Comparison of ENCODE assay signal across 28 cellular contexts in genomic region chr14:91847693-91848092, GRCh38. TPM values are rescaled to one million over a fixed set of nuclear protein-coding genes. Genes with fewer than 3 reads are reported as not detected.
DNase-seq lines count a peak whose midpoint lies in the region; ATAC-seq, FAIRE-seq and TF ChIP-seq lines count a peak whose summit lies in the region.
"Had no signal": no experiment of that assay in that cellular context is flagged by ENCODE, and none has a peak within 500 bp of the region (broad histone marks: within the 10 kb centered on the region; RNA-seq: fewer than 3 reads in every experiment).

No MANE protein-coding gene starts in this region.

- peaks cover 62% of the 10 kb centered on the region for H3K4me1 Mint-ChIP-seq in CD8-positive, alpha-beta T cell (ENCODE audit: low read depth)
- H3K4me1 Mint-ChIP-seq in T-cell (peaks cover 52 to 78% (median 73%) of the 10 kb centered on the region in 3 donors), endodermal cell (no peaks in the 10 kb centered on the region)
- H3K4me1 Mint-ChIP-seq in naive thymus-derived CD4-positive, alpha-beta T cell = peaks cover 26 to 85% (median 74%) of the 10 kb centered on the region in 7 donors

- TF ChIP-seq EP300 in stomach (IDR thresholded peaks at IDR 0.05) = no peak

- no peaks in the 10 kb centered on the region for H3K9me3 ChIP-seq in CD8-positive, alpha-beta T cell (ENCODE audit: low read length)
- no peaks in the 10 kb centered on the region for H3K9me3 ChIP-seq in naive thymus-derived CD4-positive, alpha-beta T cell (ENCODE audit: control insufficient read depth in 2 of 3, low read length in 3 of 3)
- H3K9me3 ChIP-seq in stomach = no peaks in the 10 kb centered on the region
- no peaks in the 10 kb centered on the region for H3K9me3 ChIP-seq in endodermal cell (ENCODE audit: control insufficient read depth, low read length)
- H3K9me3 ChIP-seq in small intestine (ENCODE audit: control insufficient read depth, low read depth) = no peaks in the 10 kb centered on the region

- POLR2A ChIA-PET in CD8-positive, alpha-beta T cell (lab: Charles Lee) = interaction anchor here (1.3 to 2.7 kb wide), 3 partner anchors 12 to 19 kb away, joined by 3 to 17 read pairs (median 8); no protein-coding TSS in a partner anchor
- POLR2A ChIA-PET in T-cell (lab: Charles Lee) = no interaction called here
- POLR2A ChIA-PET in naive thymus-derived CD4-positive, alpha-beta T cell (lab: Charles Lee) = interaction anchor here (0.6 to 14.7 kb wide), 5 partner anchors 11 to 272 kb away, joined by 3 to 194 read pairs (median 4); partner anchors contain the start of gene TC2N

- no peaks in the 10 kb centered on the region for H3K27me3 ChIP-seq in CD8-positive, alpha-beta T cell (ENCODE audit: insufficient read depth, low read length)
- H3K27me3 ChIP-seq in naive thymus-derived CD4-positive, alpha-beta T cell (ENCODE audit: control insufficient read depth in 2 of 2, insufficient read depth in 2 of 2, low read length in 2 of 2) = no peaks in the 10 kb centered on the region
- H3K27me3 ChIP-seq in stomach (no peaks in the 10 kb centered on the region), endodermal cell (ENCODE audit: control insufficient read depth, insufficient read depth, low read length, poor library complexity, severe bottlenecking) (no peaks in the 10 kb centered on the region), small intestine (ENCODE audit: control insufficient read depth in 2 of 2, insufficient read depth in 2 of 2, low read length in 2 of 2) (no peaks in the 10 kb centered on the region)

- H3K4me1 ChIP-seq in CD8-positive, alpha-beta T cell (ENCODE audit: insufficient read depth, low read length) = no peaks in the 10 kb centered on the region
- H3K4me1 ChIP-seq in naive thymus-derived CD4-positive, alpha-beta T cell (ENCODE audit: control insufficient read depth in 2 of 2, insufficient read depth in 2 of 2, low read length in 2 of 2) = peaks cover 0 to 13% of the 10 kb centered on the region in 2 donors
- H3K4me1 ChIP-seq in stomach (no peaks in the 10 kb centered on the region), endodermal cell (ENCODE audit: control insufficient read depth, insufficient read depth, low read length) (no peaks in the 10 kb centered on the region), small intestine (ENCODE audit: control insufficient read depth in 2 of 2, insufficient read depth in 1 of 2, low read depth in 1 of 2, low read length in 1 of 2) (no peaks in the 10 kb centered on the region)

- no peaks in the 10 kb centered on the region for H3K9me3 Mint-ChIP-seq in CD8-positive, alpha-beta T cell
- H3K9me3 Mint-ChIP-seq in T-cell (no peaks in the 10 kb centered on the region), endodermal cell (no peaks in the 10 kb centered on the region)
- H3K9me3 Mint-ChIP-seq in naive thymus-derived CD4-positive, alpha-beta T cell = no peaks in the 10 kb centered on the region
- H3K9me3 Mint-ChIP-seq: H9 had no signal

- no peak for FAIRE-seq in small intestine (lab: Jason Lieb, UNC)
- FAIRE-seq: GM19239, HTR-8/SVneo had no signal

- no peak for DNase-seq in CD8-positive, alpha-beta T cell
- DNase-seq in T-cell (no peak), NCI-H1105 treated with DMSO at 0.1 percent for 48 hours (lab: John Stamatoyannopoulos, UW) (no peak), stomach (no peak), endodermal cell (no peak), small intestine (no peak)
- DNase-seq in naive thymus-derived CD4-positive, alpha-beta T cell = no peak
- DNase-seq: COR-L47; DMS53; GM23248; H9; KBM-7; MV-4-11; NCI-H1105; NCI-H146; NCI-H2029; NCI-H446; NCI-H524 treated with DMSO at 0.1 percent for 48 hours; NCI-H82; NK-92 treated with Interleukin-12 subunit alpha and Interleukin-12 subunit beta, amount 100 ng/mL, for 24 hours; SHP77 had no signal

- WGBS in stomach, 5 donors = 75 to 97% (median 81%) methylated on average over 1 of the region's 1 CpG
- 83% methylated on average over 1 of the region's 1 CpG; no CpG with 5 or more reads in 1 of the 2 experiments for WGBS in endodermal cell (ENCODE audit: insufficient coverage in 1 of 2, insufficient read length in 1 of 2), 2 experiments
- WGBS in small intestine, 3 donors = 79 to 92% (median 85%) methylated on average over 1 of the region's 1 CpG

- no peak overlapping the region for H3K27ac ChIP-seq in CD8-positive, alpha-beta T cell (ENCODE audit: low read depth, low read length)
- H3K27ac ChIP-seq in naive thymus-derived CD4-positive, alpha-beta T cell (ENCODE audit: low read depth, low read length) = no peak overlapping the region
- H3K27ac ChIP-seq in stomach = no peak overlapping the region
- H3K27ac ChIP-seq in endodermal cell (ENCODE audit: low read depth, low read length) = no peak overlapping the region
- no peak overlapping the region for H3K27ac ChIP-seq in small intestine (ENCODE audit: low read depth in 1 of 2, low read length in 1 of 2)
- H3K27ac ChIP-seq: GM23248, RWPE1 had no signal

- peaks cover 13% of the 10 kb centered on the region for H3K36me3 ChIP-seq in CD8-positive, alpha-beta T cell (ENCODE audit: insufficient read depth, low read length)
- peaks cover 0 to 27% (median 4%) of the 10 kb centered on the region in 3 experiments for H3K36me3 ChIP-seq in naive thymus-derived CD4-positive, alpha-beta T cell (ENCODE audit: control insufficient read depth in 2 of 3, insufficient read depth in 3 of 3, low read length in 3 of 3)
- H3K36me3 ChIP-seq in stomach (no peaks in the 10 kb centered on the region), endodermal cell (ENCODE audit: control insufficient read depth, insufficient read depth, low read length) (no peaks in the 10 kb centered on the region), small intestine (ENCODE audit: control insufficient read depth in 2 of 2, insufficient read depth in 2 of 2, low read length in 2 of 2) (no peaks in the 10 kb centered on the region)

- no peaks in the 10 kb centered on the region for H3K27me3 Mint-ChIP-seq in CD8-positive, alpha-beta T cell (ENCODE audit: low read depth)
- H3K27me3 Mint-ChIP-seq in T-cell = no peaks in the 10 kb centered on the region
- no peaks in the 10 kb centered on the region for H3K27me3 Mint-ChIP-seq in naive thymus-derived CD4-positive, alpha-beta T cell
- peaks cover 5% of the 10 kb centered on the region for H3K27me3 Mint-ChIP-seq in endodermal cell (ENCODE audit: insufficient read depth)

- no peak for ATAC-seq in CD8-positive, alpha-beta T cell
- ATAC-seq in GM21825 (IDR thresholded peaks at IDR 0.05; ENCODE audit: unreplicated experiment) (peak; percentile 53), T-cell (replicated peaks in 1 of 4) (no peak)
- no peak for ATAC-seq in naive thymus-derived CD4-positive, alpha-beta T cell
- ATAC-seq: Panc1 had no signal

- no peak overlapping the region for H3K9ac ChIP-seq in endodermal cell (ENCODE audit: extremely low read depth, low read length, poor library complexity, severe bottlenecking)
- H3K9ac ChIP-seq: GM23248 had no signal

- peak overlapping the region; percentile 16 for H3K27ac Mint-ChIP-seq in CD8-positive, alpha-beta T cell
- peak overlapping the region; percentile 36 to 72 for H3K27ac Mint-ChIP-seq in T-cell
- peak overlapping the region in 5 of 9 donors; percentile 6 to 58 (median 38) for H3K27ac Mint-ChIP-seq in naive thymus-derived CD4-positive, alpha-beta T cell
- no peak overlapping the region for H3K27ac Mint-ChIP-seq in endodermal cell
- H3K27ac Mint-ChIP-seq: H9 had no signal

- no peak for TF ChIP-seq POLR2A in stomach (IDR thresholded peaks at IDR 0.05)

- no peak overlapping the region for H3K4me3 Mint-ChIP-seq in CD8-positive, alpha-beta T cell
- no peak overlapping the region for H3K4me3 Mint-ChIP-seq in T-cell
- peak overlapping the region in 1 of 10 donors; percentile 20 for H3K4me3 Mint-ChIP-seq in naive thymus-derived CD4-positive, alpha-beta T cell
- no peak overlapping the region for H3K4me3 Mint-ChIP-seq in endodermal cell
- H3K4me3 Mint-ChIP-seq: H9 had no signal

- no peak for TF ChIP-seq CTCF in CD8-positive, alpha-beta T cell (IDR thresholded peaks at IDR 0.05)
- no peak for TF ChIP-seq CTCF in stomach (IDR thresholded peaks at IDR 0.05)
- no peak for TF ChIP-seq CTCF in endodermal cell (conservative IDR thresholded peaks at IDR 0.05)

- no peak overlapping the region for H3K4me3 ChIP-seq in CD8-positive, alpha-beta T cell (ENCODE audit: low read depth, low read length)
- H3K4me3 ChIP-seq in naive thymus-derived CD4-positive, alpha-beta T cell (ENCODE audit: low read length) = no peak overlapping the region
- H3K4me3 ChIP-seq in stomach (no peak overlapping the region), endodermal cell (ENCODE audit: low read length) (no peak overlapping the region), small intestine (ENCODE audit: low read depth in 1 of 2, low read length in 2 of 2) (no peak overlapping the region)
- H3K4me3 ChIP-seq: GM23248 had no signal

- peaks cover 85% of the 10 kb centered on the region for H3K36me3 Mint-ChIP-seq in CD8-positive, alpha-beta T cell
- H3K36me3 Mint-ChIP-seq in T-cell = peaks cover 60% of the 10 kb centered on the region
- H3K36me3 Mint-ChIP-seq in naive thymus-derived CD4-positive, alpha-beta T cell = peaks cover 26 to 64% (median 53%) of the 10 kb centered on the region in 5 donors
- no peaks in the 10 kb centered on the region for H3K36me3 Mint-ChIP-seq in endodermal cell (ENCODE audit: low read depth)

- CTCF ChIA-PET in CD8-positive, alpha-beta T cell (lab: Charles Lee) = interaction anchor here (1.2 to 1.3 kb wide), 2 partner anchors 9 to 63 kb away, joined by 4 to 5 read pairs; no protein-coding TSS in a partner anchor
- CTCF ChIA-PET in T-cell (lab: Charles Lee) = interaction anchor here (0.5 to 0.7 kb wide), 2 partner anchors 16 to 113 kb away, joined by 3 to 4 read pairs; no protein-coding TSS in a partner anchor
- CTCF ChIA-PET in naive thymus-derived CD4-positive, alpha-beta T cell (lab: Charles Lee) = no interaction called here

- intact Hi-C loops in CD8-positive, alpha-beta T cell (cut with DNase I, micrococcal nuclease) = no loop called here
- intact Hi-C loops in naive thymus-derived CD4-positive, alpha-beta T cell (cut with micrococcal nuclease) = no loop called here
- intact Hi-C loops in stomach (cut with DNase I; ENCODE audit: low total_unique reads) = no loop called here

RNA-seq across cellular contexts. Expression of gene TC2N, which starts 19.6 kb away (rescaled TPM):
- 100 to 1,000 TPM; 132 TPM for total RNA-seq in CD8-positive, alpha-beta T cell
- total RNA-seq in T-cell (100 to 1,000 TPM; 203 to 274 (median 243) TPM), stomach (100 to 1,000 TPM in 3 of 5 donors, 10 to 100 TPM in 2; 66.6 to 162 (median 106) TPM), endodermal cell (10 to 100 TPM; 17.3 to 19.5 TPM)
- total RNA-seq in naive thymus-derived CD4-positive, alpha-beta T cell = 100 to 1,000 TPM; 158 to 301 (median 246) TPM
- polyA plus RNA-seq in naive thymus-derived CD4-positive, alpha-beta T cell = 100 to 1,000 TPM; 167 to 193 TPM
- polyA plus RNA-seq in stomach (10 to 100 TPM; 15.6 to 34.2 (median 19.7) TPM), small intestine (10 to 100 TPM; 12.4 to 25.8 (median 15.0) TPM)
- polyA plus RNA-seq in endodermal cell (2013, experiment 1 of 2) = 2.7 TPM
- 3.1 TPM for polyA plus RNA-seq in endodermal cell (2013, experiment 2 of 2)
- total RNA-seq: G401, LHCN-M2 had no signal

Comparison
In these comparisons a context has a peak if more than half of its experiments do, and no peak if none do; other contexts are left out.
1. POLR2A ChIA-PET loops: an anchor here in CD8-positive, alpha-beta T cell (1.3 to 2.7 kb wide) and naive thymus-derived CD4-positive, alpha-beta T cell (0.6 to 14.7 kb wide); none called in T-cell.